In genomic region chr22:42116848-42117424, GRCh38 we compare ENCODE assay signal across 1 cellular context.
TF ChIP-seq lines count a peak whose summit lies in the region.

No MANE protein-coding gene starts in this region.

TF ChIP-seq in WTC11, 78 proteins besides CTCF, POLR2A, EP300 and RAD21 (continued from another document):
- TF ChIP-seq RELA (CRISPR knock-in tag; IDR thresholded peaks at IDR 0.05; ENCODE audit: borderline replicate concordance) (no peak), TP53 (CRISPR knock-in tag; IDR thresholded peaks at IDR 0.05) (no peak), CREB1 (CRISPR knock-in tag; IDR thresholded peaks at IDR 0.05) (no peak), ESRRA (CRISPR knock-in tag; IDR thresholded peaks at IDR 0.05; ENCODE audit: borderline replicate concordance) (no peak), ZBTB21 (CRISPR knock-in tag; IDR thresholded peaks at IDR 0.05; ENCODE audit: borderline replicate concordance) (no peak), NR1H2 (CRISPR knock-in tag; IDR thresholded peaks at IDR 0.05) (no peak), ZNF121 (CRISPR knock-in tag; IDR thresholded peaks at IDR 0.05) (no peak), CREM (CRISPR knock-in tag; IDR thresholded peaks at IDR 0.05) (no peak), SOX15 (CRISPR knock-in tag; IDR thresholded peaks at IDR 0.05) (no peak)
